19 cellular contexts compared by ENCODE assay signal in the genomic region with DNA sequence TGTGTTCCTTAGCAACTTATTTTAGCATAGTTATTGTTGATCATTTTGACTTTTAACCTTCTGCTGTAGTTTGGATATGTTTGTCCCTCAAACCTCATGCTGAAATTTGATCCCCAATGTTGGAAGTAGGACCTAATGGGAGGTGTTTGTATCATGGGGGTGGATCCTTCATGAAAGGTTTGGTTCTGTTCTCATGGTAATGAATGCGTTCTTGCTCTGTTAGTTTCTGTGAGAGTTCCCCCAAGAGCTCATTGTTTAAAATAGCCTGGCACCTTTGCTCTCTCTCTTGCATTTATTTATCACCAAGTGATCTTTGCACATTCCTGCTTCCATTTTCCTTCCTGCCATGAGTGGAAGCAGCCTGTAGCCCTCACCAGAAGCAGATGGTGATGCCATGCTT.
"Had no signal": no experiment of that assay in that cellular context is flagged by ENCODE, and none has a peak within 500 bp of the region (broad histone marks: within the 10 kb centered on the region; RNA-seq: fewer than 3 reads in every experiment).

No MANE protein-coding gene starts in this region.

- H3K27ac ChIP-seq: body of pancreas, lower lobe of right lung, thoracic aorta, vagina, VCaP had no signal

- H3K27me3 ChIP-seq: body of pancreas, vagina had no signal

- H3K27ac Mint-ChIP-seq: activated naive CD4-positive, alpha-beta T cell treated with anti-CD3 and anti-CD28 coated beads, Interleukin-2, amount 50 U/mL, for 24 hours; natural killer cell; type B pancreatic cell had no signal

- H3K9me3 ChIP-seq: body of pancreas had no signal

- H3K4me3 ChIP-seq: body of pancreas, lower lobe of right lung, thoracic aorta, vagina had no signal

- H3K4me1 ChIP-seq: body of pancreas, lower lobe of right lung, vagina had no signal

- H3K27me3 Mint-ChIP-seq: type B pancreatic cell had no signal

- H3K4me1 Mint-ChIP-seq: activated naive CD4-positive, alpha-beta T cell treated with anti-CD3 and anti-CD28 coated beads, Interleukin-2, amount 50 U/mL, for 24 hours; natural killer cell had no signal

- H3K4me3 Mint-ChIP-seq: activated naive CD4-positive, alpha-beta T cell treated with anti-CD3 and anti-CD28 coated beads, Interleukin-2, amount 50 U/mL, for 24 hours; natural killer cell; type B pancreatic cell had no signal

- H3K36me3 ChIP-seq: lower lobe of right lung, thoracic aorta, vagina had no signal

- H3K36me3 Mint-ChIP-seq: type B pancreatic cell had no signal

- DNase-seq: activated CD4-positive, alpha-beta T cell treated with anti-CD3 and anti-CD28 coated beads for 1 hour; activated gamma-delta T cell treated with Interleukin-2 at 50 U/mL for 16 hours; activated T-cell treated with anti-CD3 and anti-CD28 coated beads, Interleukin-2, amount 50 U/mL, for 1 hour; anterior cingulate cortex; body of pancreas; dermis blood vessel endothelial cell; effector memory CD4-positive, alpha-beta T cell; hippocampal formation; lower lobe of right lung; midbrain; natural killer cell; retina; stimulated activated CD4-positive, alpha-beta T cell treated with anti-CD3 and anti-CD28 coated beads, Interleukin-2, amount 100 ng/mL, for 48 hours; stimulated activated naive CD4-positive, alpha-beta T cell treated with Interleukin-2 at 50 U/mL for 16 hours had no signal
